Comparison of ENCODE assay signal across 15 cellular contexts in the genomic region with DNA sequence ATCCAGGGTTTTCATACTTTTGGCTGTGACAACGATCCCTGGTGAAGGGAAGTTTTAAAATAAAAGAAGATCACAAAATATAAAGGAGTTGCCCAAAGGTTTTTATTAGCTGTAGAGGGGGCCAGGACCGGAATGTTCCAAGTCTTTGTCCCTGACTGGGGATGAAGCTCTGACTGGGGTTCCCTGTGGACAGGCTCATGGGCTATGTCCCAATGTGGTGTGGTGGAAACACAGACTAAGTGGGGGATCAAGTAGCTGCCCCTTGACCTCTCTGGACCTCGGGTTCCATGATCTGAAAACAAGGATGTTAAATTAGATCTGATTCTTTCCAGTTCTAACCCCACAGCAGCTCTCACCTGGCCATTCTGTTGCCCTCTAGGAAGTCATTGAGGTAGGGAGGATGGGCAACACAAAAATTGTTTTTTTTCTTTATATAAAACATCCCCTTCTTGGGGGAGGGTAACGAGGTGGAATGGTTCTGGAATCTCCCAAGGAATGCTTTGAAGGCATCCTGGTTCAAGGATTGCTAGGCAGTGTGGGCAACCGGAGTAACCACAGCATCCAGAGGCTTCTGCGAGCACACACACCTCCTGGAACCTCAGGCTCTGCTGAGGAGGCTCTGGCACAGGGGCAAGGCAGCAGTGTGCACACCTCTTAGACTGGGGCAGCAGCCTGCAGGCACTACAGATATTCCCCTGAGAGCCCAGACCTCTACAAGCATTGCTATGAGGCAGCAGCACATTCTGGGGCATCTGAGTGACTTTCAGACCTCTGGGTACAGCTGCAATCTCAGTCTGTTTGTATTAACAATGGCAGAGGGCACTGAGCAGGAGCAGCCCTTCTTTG. TPM values are rescaled to one million over a fixed set of nuclear protein-coding genes. Genes with fewer than 3 reads are reported as not detected.
DNase-seq lines count a peak whose midpoint lies in the region; ATAC-seq and TF ChIP-seq lines count a peak whose summit lies in the region.
"Had no signal": no experiment of that assay in that cellular context is flagged by ENCODE, and none has a peak within 500 bp of the region (broad histone marks: within the 10 kb centered on the region; RNA-seq: fewer than 3 reads in every experiment).

No MANE protein-coding gene starts in this region.

- TF ChIP-seq CTCF in esophagus muscularis mucosa (IDR thresholded peaks at IDR 0.05), result no peak
- no peak for TF ChIP-seq CTCF in psoas muscle (IDR thresholded peaks at IDR 0.05)

- H3K27ac Mint-ChIP-seq in stimulated activated naive CD8-positive, alpha-beta T cell treated with anti-CD3 and anti-CD28 coated beads, Interleukin-15, amount 100 ng/mL, for 72 hours, result peak overlapping the region in 1 of 2 donors; percentile 21
- H3K27ac Mint-ChIP-seq: naive B cell had no signal

- intact Hi-C loops in esophagus muscularis mucosa (cut with DNase I), result loop anchor here (2.0 to 5.0 kb wide), 4 partner anchors 41 to 296 kb away; partner anchors contain the start of gene RHEB
- intact Hi-C loops in psoas muscle (cut with DNase I), result loop anchor here in 1 of 2 donors (5.0 to 10.0 kb wide), 2 partner anchors 41 to 293 kb away; no protein-coding TSS in a partner anchor

- peaks cover 12 to 26% (median 19%) of the 10 kb centered on the region in 4 donors for H3K36me3 ChIP-seq in esophagus muscularis mucosa
- peaks cover 0 to 17% of the 10 kb centered on the region in 2 donors for H3K36me3 ChIP-seq in psoas muscle (ENCODE audit: insufficient read depth in 1 of 2, low read depth in 1 of 2)
- peaks cover 6% of the 10 kb centered on the region for H3K36me3 ChIP-seq in H7 (replicated peaks; ENCODE audit: control insufficient read depth, insufficient read depth, low read length)

- DNase-seq in stimulated activated naive CD8-positive, alpha-beta T cell treated with anti-CD3 and anti-CD28 coated beads, Interleukin-15, amount 100 ng/mL, for 72 hours, result no peak
- DNase-seq in stimulated activated naive CD8-positive, alpha-beta T cell treated with anti-CD3 and anti-CD28 coated beads, Interleukin-15, Interleukin-2, amounts not matched to agents 100 U/mL and 50 U/mL, for 24 hours, result no peak
- DNase-seq in esophagus muscularis mucosa (ENCODE audit: extremely low spot score), result no peak
- DNase-seq in psoas muscle, result no peak
- no peak for DNase-seq in amniotic stem cell (lab: John Stamatoyannopoulos, UW)
- DNase-seq in H7, result no peak
- DNase-seq: activated CD4-positive, alpha-beta T cell treated with anti-CD3 and anti-CD28 coated beads, Interleukin-2, amount 50 U/mL, for 1 hour; activated gamma-delta T cell treated with Interleukin-2 at 50 U/mL for 16 hours; DND-41; immature natural killer cell; naive B cell; T-helper 1 cell had no signal

- H3K27ac ChIP-seq in esophagus muscularis mucosa (replicated peaks in 1 of 4) (peak overlapping the region; percentile 91 to 96 (median 94)), psoas muscle (peak overlapping the region; percentile 91)

- H3K4me1 Mint-ChIP-seq in stimulated activated naive CD8-positive, alpha-beta T cell treated with anti-CD3 and anti-CD28 coated beads, Interleukin-15, amount 100 ng/mL, for 72 hours, result no peaks in the 10 kb centered on the region
- H3K4me1 Mint-ChIP-seq: immature natural killer cell, naive B cell had no signal

- H3K4me3 ChIP-seq in esophagus muscularis mucosa (peak overlapping the region in 2 of 4 donors; percentile 27 to 43), psoas muscle (no peak overlapping the region), H7 (ENCODE audit: insufficient read depth, low read depth, low read length) (no peak overlapping the region)

- H3K9me3 ChIP-seq in esophagus muscularis mucosa (peaks cover 0 to 11% (median 0%) of the 10 kb centered on the region in 4 donors), psoas muscle (peaks cover 9% of the 10 kb centered on the region)

- H3K27me3 Mint-ChIP-seq in stimulated activated naive CD8-positive, alpha-beta T cell treated with anti-CD3 and anti-CD28 coated beads, Interleukin-15, amount 100 ng/mL, for 72 hours, result peaks cover 25% of the 10 kb centered on the region

- TF ChIP-seq POLR2A in esophagus muscularis mucosa (IDR thresholded peaks at IDR 0.05; ENCODE audit: low read depth), result no peak

- H3K4me1 ChIP-seq in esophagus muscularis mucosa (peaks cover 34 to 38% (median 34%) of the 10 kb centered on the region in 4 donors), psoas muscle (peaks cover 25% of the 10 kb centered on the region)

- 74% methylated on average over 6 of the region's 6 CpGs for WGBS in esophagus muscularis mucosa
- 76 to 85% (median 80%) methylated on average over 6 of the region's 6 CpGs for WGBS in psoas muscle, 3 donors

- ATAC-seq in stimulated activated naive CD8-positive, alpha-beta T cell treated with anti-CD3 and anti-CD28 coated beads, Interleukin-15, amount 100 ng/mL, for 72 hours, result peak; percentile 39
- ATAC-seq in stimulated activated naive CD8-positive, alpha-beta T cell treated with anti-CD3 and anti-CD28 coated beads, Interleukin-15, Interleukin-2, amounts not matched to agents 100 U/mL and 50 U/mL, for 24 hours, result no peak
- ATAC-seq in psoas muscle (no peak), HG02588 (IDR thresholded peaks at IDR 0.05; ENCODE audit: unreplicated experiment) (no peak), HG02938 (IDR thresholded peaks at IDR 0.05; ENCODE audit: unreplicated experiment) (no peak)

- H3K9me3 Mint-ChIP-seq in stimulated activated naive CD8-positive, alpha-beta T cell treated with anti-CD3 and anti-CD28 coated beads, Interleukin-15, amount 100 ng/mL, for 72 hours, result peaks cover 13 to 32% of the 10 kb centered on the region in 2 donors

- H3K4me3 Mint-ChIP-seq in stimulated activated naive CD8-positive, alpha-beta T cell treated with anti-CD3 and anti-CD28 coated beads, Interleukin-15, amount 100 ng/mL, for 72 hours, result no peak overlapping the region
- H3K4me3 Mint-ChIP-seq: immature natural killer cell had no signal

- no peak for TF ChIP-seq EP300 in esophagus muscularis mucosa (IDR thresholded peaks at IDR 0.05)

- H3K27me3 ChIP-seq in esophagus muscularis mucosa, result no peaks in the 10 kb centered on the region
- H3K27me3 ChIP-seq in psoas muscle (ENCODE audit: insufficient read depth in 3 of 3, low read length in 2 of 3), result no peaks in the 10 kb centered on the region
- no peaks in the 10 kb centered on the region for H3K27me3 ChIP-seq in H7 (ENCODE audit: control insufficient read depth, insufficient read depth, low read length)

RNA-seq across cellular contexts. Expression of gene CRYGN, which starts 21.4 kb away (rescaled TPM):
- total RNA-seq in esophagus muscularis mucosa (1 to 10 TPM in 1 of 4 donors, under 1 TPM in 3; under 0.01 to 1.3 (median 0.25) TPM), psoas muscle (under 1 TPM in 1 of 4 donors, not detected in 3; 0.15 TPM)
- under 1 TPM in 1 of 3 donors, not detected in 2; 0.12 TPM for polyA plus RNA-seq in psoas muscle
- 1.2 and 2.2 TPM in 2 replicates for total RNA-seq in H7 (2014; rRNA removed; shearing (Covaris generic))
- total RNA-seq: MCF 10A had no signal
- polyA plus RNA-seq: immature natural killer cell had no signal

RNA-seq across cellular contexts. Expression of gene WDR86, which starts 51.5 kb away (rescaled TPM):
- total RNA-seq in esophagus muscularis mucosa (10 to 100 TPM in 2 of 4 donors, 1 to 10 TPM in 2; 5.4 to 11.8 (median 9.6) TPM), psoas muscle (under 1 TPM in 3 of 4 donors, not detected in 1; 0.29 to 0.44 (median 0.34) TPM)
- under 1 TPM in 2 of 3 donors, not detected in 1; 0.03 to 0.20 TPM for polyA plus RNA-seq in psoas muscle
- total RNA-seq in H7 (2014; rRNA removed; shearing (Covaris generic)), result 40.6 and 40.8 TPM in 2 replicates
- total RNA-seq: MCF 10A had no signal

RNA-seq across cellular contexts. Expression of gene RHEB, which starts 58.4 kb away (rescaled TPM):
- total RNA-seq in esophagus muscularis mucosa (100 to 1,000 TPM in 3 of 4 donors, 10 to 100 TPM in 1; 98.5 to 187 (median 163) TPM), psoas muscle (100 to 1,000 TPM in 3 of 4 donors, 10 to 100 TPM in 1; 98.0 to 191 (median 142) TPM)
- polyA plus RNA-seq in psoas muscle, result 100 to 1,000 TPM; 167 to 248 (median 176) TPM
- 119 and 128 TPM in 2 replicates for total RNA-seq in H7 (2014; rRNA removed; shearing (Covaris generic))

Comparison
In these comparisons a context has a peak if more than half of its experiments do, and no peak if none do; other contexts are left out.
1. RNA of gene WDR86, which starts 51.5 kb away (total RNA-seq): 40.6 to 40.8 TPM in H7 and 5.4 to 11.8 TPM in esophagus muscularis mucosa; 0.29 to 0.44 TPM in psoas muscle; every median in the first group is over 4 times any median in the second.